ENCODE assay signal across 2 cellular contexts in genomic region chr12:124512667-124513296, GRCh38.
TF ChIP-seq lines count a peak whose summit lies in the region.

No MANE protein-coding gene starts in this region.

TF ChIP-seq in HEK293, 187 proteins besides CTCF, POLR2A, EP300 and RAD21 (continued from another document and continues in another):
- TF ChIP-seq PRDM10 (tag by site-specific recombination; IDR thresholded peaks at IDR 0.05) (peak; percentile 66), TCF7L2 (IDR thresholded peaks at IDR 0.05; ENCODE audit: borderline replicate concordance, low read depth, low read length) (no peak), ZNF157 (tag by site-specific recombination; IDR thresholded peaks at IDR 0.05) (no peak), ZNF280D (tag by site-specific recombination; IDR thresholded peaks at IDR 0.05) (no peak), ZNF571 (tag by site-specific recombination; IDR thresholded peaks at IDR 0.05) (no peak), IKZF3 (tag by site-specific recombination; IDR thresholded peaks at IDR 0.05) (peak; percentile 26; the same call in 1 of the 2 replicates), ZNF10 (tag by site-specific recombination; IDR thresholded peaks at IDR 0.05) (no peak), ZNF658 (tag by site-specific recombination; IDR thresholded peaks at IDR 0.05) (no peak), GLIS2 (tag by site-specific recombination; IDR thresholded peaks at IDR 0.05) (peak; percentile 94), ZNF530 (tag by site-specific recombination; IDR thresholded peaks at IDR 0.05; ENCODE audit: low read depth) (no peak), ZNF561 (tag by site-specific recombination; IDR thresholded peaks at IDR 0.05; ENCODE audit: borderline replicate concordance) (no peak), ZNF19 (tag by site-specific recombination; IDR thresholded peaks at IDR 0.05; ENCODE audit: low read depth) (no peak), GLIS1 (tag by site-specific recombination; IDR thresholded peaks at IDR 0.05) (peak; percentile 66), ZNF248 (tag by site-specific recombination; IDR thresholded peaks at IDR 0.05) (no peak), SP3 (tag by site-specific recombination; IDR thresholded peaks at IDR 0.05) (no peak), ZNF629 (tag by site-specific recombination; IDR thresholded peaks at IDR 0.05) (peak; percentile 75), ZSCAN4 (tag by site-specific recombination; IDR thresholded peaks at IDR 0.05) (no peak), ZNF2 (tag by site-specific recombination; IDR thresholded peaks at IDR 0.05) (no peak), ZNF416 (tag by site-specific recombination; IDR thresholded peaks at IDR 0.05) (no peak), ZNF398 (tag by site-specific recombination; IDR thresholded peaks at IDR 0.05) (peak; percentile 49), ZNF311 (tag by site-specific recombination; IDR thresholded peaks at IDR 0.05; ENCODE audit: borderline replicate concordance) (no peak)

TF ChIP-seq in SK-N-SH, 30 proteins besides CTCF, POLR2A, EP300 and RAD21 (continued from another document):
- TF ChIP-seq REST (IDR thresholded peaks at IDR 0.05; ENCODE audit: low read depth, low read length) (peak; percentile 3; the same call in 1 of the 2 replicates), CHD2 (IDR thresholded peaks at IDR 0.05; ENCODE audit: low read length, partially characterized antibody) (no peak), MAX (IDR thresholded peaks at IDR 0.05; ENCODE audit: low read depth) (peak; percentile 59), MXI1 (IDR thresholded peaks at IDR 0.05; ENCODE audit: low read depth, low read length) (no peak), ZBTB33 (IDR thresholded peaks at IDR 0.05; ENCODE audit: borderline replicate concordance, low read depth) (peak; percentile 64; the same call in 1 of the 2 replicates), YY1 (IDR thresholded peaks at IDR 0.05; ENCODE audit: low read depth) (no peak), GATA2 (CRISPR knock-in tag; IDR thresholded peaks at IDR 0.05) (no peak), FOXJ3 (CRISPR knock-in tag; IDR thresholded peaks at IDR 0.05) (no peak), IRF3 (IDR thresholded peaks at IDR 0.05; ENCODE audit: low read depth, low read length) (no peak), MEF2A (IDR thresholded peaks at IDR 0.05; ENCODE audit: borderline replicate concordance, low read depth) (no peak; the same call in 1 of the 2 replicates), TAF1 (IDR thresholded peaks at IDR 0.05; ENCODE audit: borderline replicate concordance, low read depth, low read length) (no peak), FOSL2 (IDR thresholded peaks at IDR 0.05; ENCODE audit: borderline replicate concordance, low read depth) (peak; percentile 80)
